1 cellular context compared by ENCODE assay signal in genomic region chr4:48623182-48623780, GRCh38.
A peak's percentile ranks its signal among the peaks of the same experiment; 100 is the strongest.
TF ChIP-seq lines count a peak whose summit lies in the region.

No MANE protein-coding gene starts in this region.

TF ChIP-seq in K562, 482 proteins besides CTCF, POLR2A, EP300 and RAD21 (continued from another document):
- TF ChIP-seq ZNF316 (IDR thresholded peaks at IDR 0.05): peak; percentile 24; the same call in 1 of the 2 replicates
- TF ChIP-seq JUND (IDR thresholded peaks at IDR 0.05; ENCODE audit: borderline replicate concordance, low read depth, low read length): 0 out of 2 replicates have a peak, but pooled peaks have one; percentile 21
- TF ChIP-seq JUND (tag; IDR thresholded peaks at IDR 0.05; ENCODE audit: borderline replicate concordance, low read depth, low read length): no peak
- no peak for TF ChIP-seq PHF8 (IDR thresholded peaks at IDR 0.05; ENCODE audit: borderline replicate concordance, low read length)
- peak; percentile 37; the same call in 1 of the 2 replicates for TF ChIP-seq C11orf30 (IDR thresholded peaks at IDR 0.05; ENCODE audit: low read depth)
- no peak for TF ChIP-seq ZZZ3 (IDR thresholded peaks at IDR 0.05)
- TF ChIP-seq AFF1 (IDR thresholded peaks at IDR 0.05; ENCODE audit: low read depth in 1 of 2, partially characterized antibody in 2 of 2): no peak
- peak; percentile 51 for TF ChIP-seq SOX6 (IDR thresholded peaks at IDR 0.05)
- TF ChIP-seq MYBL2 (IDR thresholded peaks at IDR 0.05; ENCODE audit: low read depth): peak; percentile 55; the same call in 1 of the 2 replicates
- TF ChIP-seq MYBL2 (CRISPR knock-in tag; IDR thresholded peaks at IDR 0.05; ENCODE audit: borderline replicate concordance): no peak
- TF ChIP-seq TRIM24 (IDR thresholded peaks at IDR 0.05): 0 out of 4 replicates have a peak, but pooled peaks of 1 of the 2 experiments have one; percentile 17
- TF ChIP-seq FOXM1 (IDR thresholded peaks at IDR 0.05; ENCODE audit: low read depth): peak; percentile 83
- no peak for TF ChIP-seq FOXM1 (CRISPR knock-in tag; IDR thresholded peaks at IDR 0.05; ENCODE audit: low read depth)
- peak; percentile 74 for TF ChIP-seq CBFA2T2 (conservative IDR thresholded peaks at IDR 0.05)
- TF ChIP-seq U2AF2 (optimal IDR thresholded peaks at IDR 0.05; ENCODE audit: low read depth, low read length): no peak
- no peak for TF ChIP-seq NR0B1 (IDR thresholded peaks at IDR 0.05; ENCODE audit: partially characterized antibody)
- TF ChIP-seq HNRNPH1 (optimal IDR thresholded peaks at IDR 0.05; ENCODE audit: low read depth, low read length): no peak
- TF ChIP-seq HMBOX1 (IDR thresholded peaks at IDR 0.05): peak; percentile 74
- TF ChIP-seq NR2C1 (IDR thresholded peaks at IDR 0.05): peak; percentile 91
- peak; percentile 95 for TF ChIP-seq NR2C1 (tag; IDR thresholded peaks at IDR 0.05)
- TF ChIP-seq ARID1B (IDR thresholded peaks at IDR 0.05): peak; percentile 82
- TF ChIP-seq E2F3 (CRISPR knock-in tag; IDR thresholded peaks at IDR 0.05): no peak
- no peak for TF ChIP-seq ZNF41 (CRISPR knock-in tag; conservative IDR thresholded peaks at IDR 0.05)
- TF ChIP-seq NCOR1 (IDR thresholded peaks at IDR 0.05): peak; percentile 67
- TF ChIP-seq FOXJ3 (CRISPR knock-in tag; IDR thresholded peaks at IDR 0.05): no peak
- TF ChIP-seq CHAMP1 (IDR thresholded peaks at IDR 0.05): peak; percentile 52; the same call in 1 of the 2 replicates
- TF ChIP-seq ZNF75A (CRISPR knock-in tag; IDR thresholded peaks at IDR 0.05): no peak
- TF ChIP-seq ZNF24 (IDR thresholded peaks at IDR 0.05): 0 out of 2 replicates have a peak, but pooled peaks have one; percentile 48
- TF ChIP-seq BCL6 (CRISPR knock-in tag; IDR thresholded peaks at IDR 0.05): no peak
- peak; percentile 38; the same call in 1 of the 2 replicates for TF ChIP-seq TFE3 (CRISPR knock-in tag; IDR thresholded peaks at IDR 0.05)
- 0 out of 2 replicates have a peak, but pooled peaks have one; percentile 21 for TF ChIP-seq SMAD4 (CRISPR knock-in tag; conservative IDR thresholded peaks at IDR 0.05)
- TF ChIP-seq CREM (IDR thresholded peaks at IDR 0.05; ENCODE audit: low read depth): peak; percentile 23; the same call in 1 of the 2 replicates
- TF ChIP-seq ZNF121 (CRISPR knock-in tag; conservative IDR thresholded peaks at IDR 0.05): no peak
- TF ChIP-seq RAD51 (IDR thresholded peaks at IDR 0.05; ENCODE audit: borderline replicate concordance, low read depth): peak; percentile 54; the same call in 1 of the 2 replicates
- TF ChIP-seq DPF2 (IDR thresholded peaks at IDR 0.05): peak; percentile 75
- peak; percentile 67 to 75; a peak in 3 of 4 replicates for TF ChIP-seq KDM1A (IDR thresholded peaks at IDR 0.05)
- TF ChIP-seq NR2C2 (CRISPR knock-in tag; IDR thresholded peaks at IDR 0.05): peak; percentile 85
- TF ChIP-seq NR2C2 (tag; IDR thresholded peaks at IDR 0.05): peak; percentile 90
- peak in 1 of 2 experiments; percentile 72; a peak in 2 of 4 replicates for TF ChIP-seq RCOR1 (IDR thresholded peaks at IDR 0.05; ENCODE audit: borderline replicate concordance in 1 of 2, low read depth in 2 of 2, low read length in 2 of 2)
- TF ChIP-seq POLR2AphosphoS5 (IDR thresholded peaks at IDR 0.05; ENCODE audit: control insufficient read depth, insufficient read depth, low read depth, low read length): 0 out of 2 replicates have a peak, but pooled peaks have one; percentile 36
- TF ChIP-seq HOMEZ (CRISPR knock-in tag; IDR thresholded peaks at IDR 0.05): no peak
- TF ChIP-seq TEAD4 (IDR thresholded peaks at IDR 0.05; ENCODE audit: low read length): peak; percentile 78
- TF ChIP-seq TEAD4 (CRISPR knock-in tag; IDR thresholded peaks at IDR 0.05; ENCODE audit: borderline replicate concordance): no peak
